ENCODE assay signal across 24 cellular contexts in genomic region chr2:35067420-35067819, GRCh38.
A peak's percentile ranks its signal among the peaks of the same experiment; 100 is the strongest.
DNase-seq lines count a peak whose midpoint lies in the region; FAIRE-seq and TF ChIP-seq lines count a peak whose summit lies in the region.
"Had no signal": no experiment of that assay in that cellular context is flagged by ENCODE, and none has a peak within 500 bp of the region (broad histone marks: within the 10 kb centered on the region; RNA-seq: fewer than 3 reads in every experiment).

No MANE protein-coding gene starts in this region.

- no peak overlapping the region for H3K9ac ChIP-seq in kidney (ENCODE audit: low read length in 2 of 2)
- H3K9ac ChIP-seq: BLaER1 treated with 17β-estradiol and CSF1 and Interleukin-3, amounts not matched to agents 10 nM and 100 nM had no signal

- peak overlapping the region; percentile 79 to 85 for H3K27ac ChIP-seq in esophagus (ENCODE audit: low read depth in 2 of 2, low read length in 1 of 2)
- no peak overlapping the region for H3K27ac ChIP-seq in kidney (ENCODE audit: low read depth in 2 of 2, low read length in 2 of 2)
- no peak overlapping the region for H3K27ac ChIP-seq in suprapubic skin
- H3K27ac ChIP-seq: A549; BLaER1 treated with 17β-estradiol and CSF1 and Interleukin-3, amounts not matched to agents 10 nM and 100 nM had no signal

- no peaks in the 10 kb centered on the region for H3K27me3 ChIP-seq in bronchial epithelial cell (ENCODE audit: control insufficient read depth, insufficient read depth, low read length)
- no peaks in the 10 kb centered on the region for H3K27me3 ChIP-seq in esophagus (ENCODE audit: control insufficient read depth in 1 of 2, insufficient read depth in 2 of 2, low read length in 2 of 2)
- H3K27me3 ChIP-seq in suprapubic skin: no peaks in the 10 kb centered on the region
- H3K27me3 ChIP-seq: BE2C; BLaER1 treated with 17β-estradiol and CSF1 and Interleukin-3, amounts not matched to agents 10 nM and 100 nM had no signal

- H3K36me3 ChIP-seq in bronchial epithelial cell (ENCODE audit: control insufficient read depth, insufficient read depth, low read length) (no peaks in the 10 kb centered on the region), esophagus (ENCODE audit: control insufficient read depth in 2 of 2, insufficient read depth in 2 of 2, low read length in 1 of 2) (no peaks in the 10 kb centered on the region), kidney (ENCODE audit: control insufficient read depth in 1 of 2, insufficient read depth in 2 of 2, low read length in 2 of 2) (no peaks in the 10 kb centered on the region), suprapubic skin (no peaks in the 10 kb centered on the region)
- H3K36me3 ChIP-seq: BE2C; BLaER1 treated with 17β-estradiol and CSF1 and Interleukin-3, amounts not matched to agents 10 nM and 100 nM had no signal

- no peaks in the 10 kb centered on the region for H3K9me3 ChIP-seq in esophagus (ENCODE audit: control insufficient read depth in 2 of 2, insufficient read depth in 1 of 2, low read depth in 1 of 2, low read length in 1 of 2)
- peaks cover 0 to 7% of the 10 kb centered on the region in 2 donors for H3K9me3 ChIP-seq in kidney (ENCODE audit: control insufficient read depth in 1 of 2, low read length in 2 of 2)
- no peaks in the 10 kb centered on the region for H3K9me3 ChIP-seq in suprapubic skin
- H3K9me3 ChIP-seq: BE2C; BLaER1 treated with 17β-estradiol and CSF1 and Interleukin-3, amounts not matched to agents 10 nM and 100 nM had no signal

- TF ChIP-seq POLR2A in suprapubic skin (IDR thresholded peaks at IDR 0.05): no peak

- FAIRE-seq in bronchial epithelial cell (lab: Jason Lieb, UNC) (peak; percentile 79), kidney (lab: Jason Lieb, UNC) (no peak)
- FAIRE-seq: A549, D721Med, GM12878, GM19239 had no signal

- no peak for TF ChIP-seq EP300 in suprapubic skin (IDR thresholded peaks at IDR 0.05)

- no peak for TF ChIP-seq CTCF in bronchial epithelial cell (IDR thresholded peaks at IDR 0.05; ENCODE audit: insufficient read depth, low read length, severe bottlenecking)
- TF ChIP-seq CTCF in kidney (IDR thresholded peaks at IDR 0.05; ENCODE audit: borderline replicate concordance, extremely low read depth, insufficient read depth): no peak
- no peak for TF ChIP-seq CTCF in suprapubic skin (IDR thresholded peaks at IDR 0.05)

- DNase-seq in bronchial epithelial cell (ENCODE audit: low read depth): no peak
- DNase-seq in kidney: peak; percentile 8
- no peak for DNase-seq in stimulated activated naive CD4-positive, alpha-beta T cell treated with Interleukin-2 at 50 U/mL for 16 hours (lab: John Stamatoyannopoulos, UW)
- DNase-seq in LoVo (ENCODE audit: low spot score): no peak
- no peak for DNase-seq in suprapubic skin (ENCODE audit: low spot score in 2 of 2)
- DNase-seq: 8988T; ACHN; AML-193; BE2C; CD4-positive, alpha-beta T cell; CD8-positive, alpha-beta memory T cell; DMS 273 treated with DMSO at 0.1 percent for 48 hours; DMS79; EL; GDM1; H7; HCEC 1CT had no signal

- WGBS in esophagus, 2 donors: 32 to 48% methylated on average over 1 of the region's 1 CpG
- WGBS in suprapubic skin: 56% methylated on average over 1 of the region's 1 CpG

- H3K4me3 ChIP-seq in bronchial epithelial cell (ENCODE audit: low read depth, low read length) (no peak overlapping the region), esophagus (ENCODE audit: low read depth in 1 of 2, low read length in 2 of 2) (no peak overlapping the region), kidney (ENCODE audit: low read length in 2 of 2) (no peak overlapping the region), suprapubic skin (no peak overlapping the region)
- H3K4me3 ChIP-seq: A549; BLaER1 treated with 17β-estradiol and CSF1 and Interleukin-3, amounts not matched to agents 10 nM and 100 nM; GM12878; GM23338 had no signal

- H3K4me1 ChIP-seq in esophagus (ENCODE audit: control insufficient read depth in 2 of 2, insufficient read depth in 2 of 2, low read length in 1 of 2) (no peaks in the 10 kb centered on the region), kidney (ENCODE audit: control insufficient read depth in 1 of 2, insufficient read depth in 1 of 2, low read depth in 1 of 2, low read length in 2 of 2) (no peaks in the 10 kb centered on the region), suprapubic skin (peaks cover 5% of the 10 kb centered on the region)
- H3K4me1 ChIP-seq: A549; BE2C; BLaER1 treated with 17β-estradiol and CSF1 and Interleukin-3, amounts not matched to agents 10 nM and 100 nM had no signal

- intact Hi-C loops in kidney (cut with DNase I): no loop called here

Comparison
In these comparisons a context has a peak if more than half of its experiments do, and no peak if none do; other contexts are left out.
1. H3K27ac ChIP-seq: peak in esophagus (2 of 2); none in kidney (0 of 2) and suprapubic skin (single experiment).